6 cellular contexts compared by ENCODE assay signal in genomic region chr19:45729774-45730388, GRCh38. TPM values are rescaled to one million over a fixed set of nuclear protein-coding genes. Genes with fewer than 3 reads are reported as not detected.
A peak's percentile ranks its signal among the peaks of the same experiment; 100 is the strongest.
DNase-seq lines count a peak whose midpoint lies in the region; ATAC-seq, FAIRE-seq and TF ChIP-seq lines count a peak whose summit lies in the region.

No MANE protein-coding gene starts in this region.

- peaks cover 25% of the 10 kb centered on the region for H3K4me1 Mint-ChIP-seq in activated CD4-positive, alpha-beta T cell treated with anti-CD3 and anti-CD28 coated beads, Interleukin-2, amount 10 ng/mL, durations not matched to agents 24 days and 14 days

- TF ChIP-seq POLR2A in H54 (IDR thresholded peaks at IDR 0.05; ENCODE audit: low read depth, low read length) = no peak

- TF ChIP-seq CTCF in GM12864 (IDR thresholded peaks at IDR 0.05; ENCODE audit: low read depth, low read length, missing control alignments) = no peak

- H3K4me3 Mint-ChIP-seq in activated CD4-positive, alpha-beta T cell treated with anti-CD3 and anti-CD28 coated beads, Interleukin-2, amount 10 ng/mL, durations not matched to agents 24 days and 14 days = peak overlapping the region; percentile 95

- DNase-seq in GM12864 (ENCODE audit: low read depth) = no peak
- no peak for DNase-seq in activated CD4-positive, alpha-beta T cell treated with anti-CD3 and anti-CD28 coated beads, Interleukin-2, amount 10 ng/mL, durations not matched to agents 24 days and 14 days
- peak; percentile 38 for DNase-seq in left kidney (ENCODE audit: low read depth, low spot score)
- DNase-seq in frontal cortex (ENCODE audit: low spot score in 2 of 2) = no peak
- DNase-seq in H54 (ENCODE audit: insufficient read length, low spot score) = no peak

- peak overlapping the region; percentile 83 for H3K4me3 ChIP-seq in GM12864 (ENCODE audit: low read depth, low read length)

- no peak for FAIRE-seq in frontal cortex (lab: Jason Lieb, UNC)
- FAIRE-seq in H54 (lab: Jason Lieb, UNC) = no peak

- H3K36me3 Mint-ChIP-seq in activated CD4-positive, alpha-beta T cell treated with anti-CD3 and anti-CD28 coated beads, Interleukin-2, amount 10 ng/mL, durations not matched to agents 24 days and 14 days (ENCODE audit: low read depth) = peaks cover 12% of the 10 kb centered on the region

- no peaks in the 10 kb centered on the region for H3K9me3 Mint-ChIP-seq in activated CD4-positive, alpha-beta T cell treated with anti-CD3 and anti-CD28 coated beads, Interleukin-2, amount 10 ng/mL, durations not matched to agents 24 days and 14 days

- peak overlapping the region; percentile 88 for H3K27ac Mint-ChIP-seq in activated CD4-positive, alpha-beta T cell treated with anti-CD3 and anti-CD28 coated beads, Interleukin-2, amount 10 ng/mL, durations not matched to agents 24 days and 14 days

- H3K27me3 Mint-ChIP-seq in activated CD4-positive, alpha-beta T cell treated with anti-CD3 and anti-CD28 coated beads, Interleukin-2, amount 10 ng/mL, durations not matched to agents 24 days and 14 days = no peaks in the 10 kb centered on the region

- no peak for ATAC-seq in HG03571 (IDR thresholded peaks at IDR 0.05; ENCODE audit: unreplicated experiment)

- intact Hi-C loops in activated CD4-positive, alpha-beta T cell treated with anti-CD3 and anti-CD28 coated beads, Interleukin-2, amount 10 ng/mL, durations not matched to agents 24 days and 14 days (cut with micrococcal nuclease) = loop anchor here (1.0 to 2.0 kb wide), 4 partner anchors 13 to 133 kb away; partner anchors contain the start of genes QPCTL, SIX5 and SYMPK

RNA-seq across cellular contexts. Expression of gene FBXO46, which starts 0.8 kb away (rescaled TPM):
- total RNA-seq in activated CD4-positive, alpha-beta T cell treated with anti-CD3 and anti-CD28 coated beads, Interleukin-2, amount 10 ng/mL, durations not matched to agents 24 days and 14 days = 34.2 and 34.7 TPM in 2 replicates
- 13.9 TPM for total RNA-seq in frontal cortex

RNA-seq across cellular contexts. Expression of gene MEIOSIN, which starts 3.4 kb away (rescaled TPM):
- not detected in 2 replicates for total RNA-seq in activated CD4-positive, alpha-beta T cell treated with anti-CD3 and anti-CD28 coated beads, Interleukin-2, amount 10 ng/mL, durations not matched to agents 24 days and 14 days
- total RNA-seq in frontal cortex = not detected

RNA-seq across cellular contexts. Expression of gene QPCTL, which starts 37.4 kb away (rescaled TPM):
- 16.7 and 20.9 TPM in 2 replicates for total RNA-seq in activated CD4-positive, alpha-beta T cell treated with anti-CD3 and anti-CD28 coated beads, Interleukin-2, amount 10 ng/mL, durations not matched to agents 24 days and 14 days
- 8.2 TPM for total RNA-seq in frontal cortex

RNA-seq across cellular contexts. Expression of gene SNRPD2, which starts 38.1 kb away (rescaled TPM):
- total RNA-seq in activated CD4-positive, alpha-beta T cell treated with anti-CD3 and anti-CD28 coated beads, Interleukin-2, amount 10 ng/mL, durations not matched to agents 24 days and 14 days = 810 and 849 TPM in 2 replicates
- total RNA-seq in frontal cortex = 157 TPM

RNA-seq across cellular contexts. Expression of gene SIX5, which starts 39.2 kb away (rescaled TPM):
- 4.3 and 4.8 TPM in 2 replicates for total RNA-seq in activated CD4-positive, alpha-beta T cell treated with anti-CD3 and anti-CD28 coated beads, Interleukin-2, amount 10 ng/mL, durations not matched to agents 24 days and 14 days
- total RNA-seq in frontal cortex = 0.82 TPM
